Comparison of ENCODE assay signal across 1 cellular context in the genomic region with DNA sequence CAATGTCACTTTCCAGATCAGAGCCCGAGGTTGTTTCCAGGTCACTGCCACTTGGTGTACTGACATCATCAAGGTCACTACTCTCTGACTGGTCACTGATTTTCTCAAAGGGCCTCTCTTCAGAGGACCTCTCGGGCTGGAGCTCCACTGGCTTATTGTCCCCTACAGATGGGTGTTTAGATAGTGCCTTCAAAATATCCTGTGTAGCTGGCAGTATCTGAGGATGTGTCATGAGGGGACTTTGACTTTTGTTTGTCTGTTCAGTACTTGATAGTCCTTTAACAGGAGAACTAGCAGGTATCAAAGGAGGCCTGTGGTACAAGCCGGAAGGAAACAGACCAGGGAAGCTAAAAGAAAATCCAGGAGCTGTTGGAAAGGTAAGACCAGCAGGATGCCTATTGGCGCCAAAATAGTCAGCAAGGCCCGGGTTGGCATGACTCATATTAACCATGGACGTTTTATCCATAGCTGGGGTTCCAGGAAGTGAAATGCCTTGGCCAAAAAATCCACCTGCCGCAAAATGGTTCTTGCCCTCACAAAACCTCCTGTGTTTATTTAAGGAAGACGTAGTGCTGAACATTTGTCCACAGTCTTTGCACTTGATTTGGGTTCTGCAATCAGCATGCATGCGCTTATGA.
TF ChIP-seq lines count a peak whose summit lies in the region.

No MANE protein-coding gene starts in this region.

TF ChIP-seq in endothelial cell of umbilical vein, 7 proteins besides CTCF, POLR2A, EP300 and RAD21 (continued from another document):
- TF ChIP-seq GATA2 (IDR thresholded peaks at IDR 0.05; ENCODE audit: insufficient read depth, insufficient read length, low read depth, low read length) (no peak), JUN (IDR thresholded peaks at IDR 0.05; ENCODE audit: borderline replicate concordance, insufficient read depth, insufficient read length, low read depth) (no peak)
